In the genomic region with DNA sequence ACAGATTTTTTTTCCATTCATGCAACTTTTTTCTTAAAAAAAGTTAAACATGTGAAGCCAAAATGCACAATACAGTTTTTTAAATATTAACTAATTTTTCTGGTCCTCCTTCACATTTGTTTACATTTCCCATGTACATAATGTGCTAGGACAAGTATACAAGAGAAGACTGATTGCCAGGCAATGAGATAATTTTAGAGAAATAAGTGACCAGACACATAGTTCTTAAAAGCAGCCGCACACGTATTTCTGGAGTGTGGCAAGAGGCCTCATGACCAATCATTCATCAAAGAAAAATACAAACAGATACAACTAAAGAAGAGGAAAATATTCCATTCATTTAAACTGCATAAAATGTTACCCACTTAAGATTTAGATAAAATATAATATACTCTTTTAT, we compare ENCODE assay signal across 2 cellular contexts. TPM values are rescaled to one million over a fixed set of nuclear protein-coding genes. Genes with fewer than 3 reads are reported as not detected.
"Had no signal": no experiment of that assay in that cellular context is flagged by ENCODE, and none has a peak within 500 bp of the region (broad histone marks: within the 10 kb centered on the region; RNA-seq: fewer than 3 reads in every experiment).

No MANE protein-coding gene starts in this region.

RNA-seq across cellular contexts. Expression of gene TBC1D28, which starts 22.1 kb away (rescaled TPM):
- total RNA-seq: G401, GM12878 had no signal
